ENCODE assay signal across 23 cellular contexts in genomic region chr13:29698106-29698505, GRCh38.
"Had no signal": no experiment of that assay in that cellular context is flagged by ENCODE, and none has a peak within 500 bp of the region (broad histone marks: within the 10 kb centered on the region; RNA-seq: fewer than 3 reads in every experiment).

No MANE protein-coding gene starts in this region.

- FAIRE-seq: urothelium cell line had no signal

- DNase-seq: occipital lobe; ovary; posterior cingulate gyrus; psoas muscle; right cardiac atrium; right lobe of liver; sigmoid colon; small intestine; stimulated activated CD4-positive, alpha-beta T cell treated with anti-CD3 and anti-CD28 coated beads, Interleukin-15, amount 100 ng/mL, for 24 hours; stimulated activated CD4-positive, alpha-beta T cell treated with anti-CD3 and anti-CD28 coated beads, Interleukin-2, amount 100 ng/mL, for 24 hours; stimulated activated CD4-positive, alpha-beta T cell treated with anti-CD3 and anti-CD28 coated beads, Interleukin-2, amount 100 ng/mL, for 48 hours; stimulated activated CD4-positive, alpha-beta T cell treated with anti-CD3 and anti-CD28 coated beads, Interleukin-4, amount 100 ng/mL, for 24 hours; stimulated activated naive B cell treated with anti-CD40 and anti-IgM and Interleukin-4, amounts not matched to agents 10 μg/mL and 1 μg/mL and 100 μg/mL, for 72 hours; stimulated activated naive CD4-positive, alpha-beta T cell treated with Interleukin-2 at 50 U/mL for 16 hours; stomach; thyroid gland; upper lobe of left lung had no signal

- H3K4me3 ChIP-seq: neural progenitor cell, ovary, psoas muscle, right lobe of liver, sigmoid colon, stomach, thoracic aorta, thyroid gland, tibial nerve, upper lobe of left lung, vagina had no signal

- H3K79me2 ChIP-seq: parathyroid adenoma had no signal

- H3K27ac ChIP-seq: neural progenitor cell, ovary, parathyroid adenoma, psoas muscle, right lobe of liver, sigmoid colon, stomach, thoracic aorta, thyroid gland, tibial nerve, upper lobe of left lung, vagina had no signal

- H3K9ac ChIP-seq: neural progenitor cell, parathyroid adenoma had no signal

- H2AFZ ChIP-seq: neural progenitor cell, parathyroid adenoma had no signal

- H3K4me1 ChIP-seq: neural progenitor cell, parathyroid adenoma, psoas muscle, right lobe of liver, sigmoid colon, stomach, thyroid gland, upper lobe of left lung, vagina had no signal

- H3K4me2 ChIP-seq: neural progenitor cell had no signal

- H3K9me3 ChIP-seq: psoas muscle, right lobe of liver, sigmoid colon, thoracic aorta, thyroid gland, tibial nerve, upper lobe of left lung, vagina had no signal

- H3K36me3 ChIP-seq: neural progenitor cell, ovary, right lobe of liver, sigmoid colon, stomach, thoracic aorta, thyroid gland, tibial nerve, upper lobe of left lung, vagina had no signal

- H3K27me3 ChIP-seq: ovary, right lobe of liver, thyroid gland, tibial nerve, upper lobe of left lung, vagina had no signal
